Comparison of ENCODE assay signal across 1 cellular context in genomic region chr11:120235024-120235628, GRCh38.
A peak's percentile ranks its signal among the peaks of the same experiment; 100 is the strongest.
TF ChIP-seq lines count a peak whose summit lies in the region.

No MANE protein-coding gene starts in this region.

TF ChIP-seq in HepG2, 621 proteins besides CTCF, POLR2A, EP300 and RAD21 (continued from another document and continues in another):
- TF ChIP-seq, protein P1, sequence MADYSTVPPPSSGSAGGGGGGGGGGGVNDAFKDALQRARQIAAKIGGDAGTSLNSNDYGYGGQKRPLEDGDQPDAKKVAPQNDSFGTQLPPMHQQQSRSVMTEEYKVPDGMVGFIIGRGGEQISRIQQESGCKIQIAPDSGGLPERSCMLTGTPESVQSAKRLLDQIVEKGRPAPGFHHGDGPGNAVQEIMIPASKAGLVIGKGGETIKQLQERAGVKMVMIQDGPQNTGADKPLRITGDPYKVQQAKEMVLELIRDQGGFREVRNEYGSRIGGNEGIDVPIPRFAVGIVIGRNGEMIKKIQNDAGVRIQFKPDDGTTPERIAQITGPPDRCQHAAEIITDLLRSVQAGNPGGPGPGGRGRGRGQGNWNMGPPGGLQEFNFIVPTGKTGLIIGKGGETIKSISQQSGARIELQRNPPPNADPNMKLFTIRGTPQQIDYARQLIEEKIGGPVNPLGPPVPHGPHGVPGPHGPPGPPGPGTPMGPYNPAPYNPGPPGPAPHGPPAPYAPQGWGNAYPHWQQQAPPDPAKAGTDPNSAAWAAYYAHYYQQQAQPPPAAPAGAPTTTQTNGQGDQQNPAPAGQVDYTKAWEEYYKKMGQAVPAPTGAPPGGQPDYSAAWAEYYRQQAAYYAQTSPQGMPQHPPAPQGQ (CRISPR knock-in tag; IDR thresholded peaks at IDR 0.05; ENCODE audit: borderline replicate concordance): no peak
- no peak for TF ChIP-seq MXD4 (CRISPR knock-in tag; IDR thresholded peaks at IDR 0.05)
- no peak for TF ChIP-seq ZNF263 (CRISPR knock-in tag; IDR thresholded peaks at IDR 0.05)
- TF ChIP-seq ZNF441 (CRISPR knock-in tag; IDR thresholded peaks at IDR 0.05; ENCODE audit: borderline replicate concordance): no peak
- TF ChIP-seq YEATS4 (CRISPR knock-in tag; IDR thresholded peaks at IDR 0.05; ENCODE audit: borderline replicate concordance): no peak
- TF ChIP-seq NFIB (CRISPR knock-in tag; IDR thresholded peaks at IDR 0.05; ENCODE audit: borderline replicate concordance): no peak
- no peak for TF ChIP-seq ZNF18 (CRISPR knock-in tag; IDR thresholded peaks at IDR 0.05; ENCODE audit: insufficient replicate concordance)
- TF ChIP-seq NR2F6 (IDR thresholded peaks at IDR 0.05): no peak
- TF ChIP-seq NR2F6 (CRISPR knock-in tag; IDR thresholded peaks at IDR 0.05): 0 out of 2 replicates have a peak, but pooled peaks have one; percentile 18
- no peak for TF ChIP-seq REST (IDR thresholded peaks at IDR 0.05; ENCODE audit: borderline replicate concordance in 1 of 2, low read depth in 1 of 2, low read length in 2 of 2)
- no peak for TF ChIP-seq SALL2 (CRISPR knock-in tag; IDR thresholded peaks at IDR 0.05)
- no peak for TF ChIP-seq ARNTL (CRISPR knock-in tag; IDR thresholded peaks at IDR 0.05)
- TF ChIP-seq, protein P2, sequence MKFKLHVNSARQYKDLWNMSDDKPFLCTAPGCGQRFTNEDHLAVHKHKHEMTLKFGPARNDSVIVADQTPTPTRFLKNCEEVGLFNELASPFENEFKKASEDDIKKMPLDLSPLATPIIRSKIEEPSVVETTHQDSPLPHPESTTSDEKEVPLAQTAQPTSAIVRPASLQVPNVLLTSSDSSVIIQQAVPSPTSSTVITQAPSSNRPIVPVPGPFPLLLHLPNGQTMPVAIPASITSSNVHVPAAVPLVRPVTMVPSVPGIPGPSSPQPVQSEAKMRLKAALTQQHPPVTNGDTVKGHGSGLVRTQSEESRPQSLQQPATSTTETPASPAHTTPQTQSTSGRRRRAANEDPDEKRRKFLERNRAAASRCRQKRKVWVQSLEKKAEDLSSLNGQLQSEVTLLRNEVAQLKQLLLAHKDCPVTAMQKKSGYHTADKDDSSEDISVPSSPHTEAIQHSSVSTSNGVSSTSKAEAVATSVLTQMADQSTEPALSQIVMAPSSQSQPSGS (CRISPR knock-in tag; IDR thresholded peaks at IDR 0.05): 0 out of 2 replicates have a peak, but pooled peaks have one; percentile 16
- peak; percentile 99 for TF ChIP-seq THRA (CRISPR knock-in tag; IDR thresholded peaks at IDR 0.05; ENCODE audit: borderline replicate concordance)
- 0 out of 2 replicates have a peak, but pooled peaks have one; percentile 13 for TF ChIP-seq THAP11 (CRISPR knock-in tag; IDR thresholded peaks at IDR 0.05)
- TF ChIP-seq SYNCRIP (IDR thresholded peaks at IDR 0.05; ENCODE audit: insufficient read depth, low read depth, low read length): no peak
- TF ChIP-seq ZNF337 (CRISPR knock-in tag; IDR thresholded peaks at IDR 0.05; ENCODE audit: borderline replicate concordance, low read depth): no peak
- TF ChIP-seq RBM39 (IDR thresholded peaks at IDR 0.05; ENCODE audit: low read depth, low read length, poor library complexity, severe bottlenecking): no peak
- TF ChIP-seq TBL1XR1 (IDR thresholded peaks at IDR 0.05; ENCODE audit: borderline replicate concordance, low read length, partially characterized antibody): no peak
- no peak for TF ChIP-seq ZNF672 (CRISPR knock-in tag; IDR thresholded peaks at IDR 0.05)
- no peak for TF ChIP-seq ZNF878 (CRISPR knock-in tag; IDR thresholded peaks at IDR 0.05)
- no peak for TF ChIP-seq SIX1 (CRISPR knock-in tag; IDR thresholded peaks at IDR 0.05; ENCODE audit: borderline replicate concordance)
- TF ChIP-seq ZNF782 (CRISPR knock-in tag; IDR thresholded peaks at IDR 0.05; ENCODE audit: borderline replicate concordance): no peak
- 0 out of 2 replicates have a peak, but pooled peaks have one; percentile 32 for TF ChIP-seq TFE3 (CRISPR knock-in tag; IDR thresholded peaks at IDR 0.05)
- TF ChIP-seq, protein P3, sequence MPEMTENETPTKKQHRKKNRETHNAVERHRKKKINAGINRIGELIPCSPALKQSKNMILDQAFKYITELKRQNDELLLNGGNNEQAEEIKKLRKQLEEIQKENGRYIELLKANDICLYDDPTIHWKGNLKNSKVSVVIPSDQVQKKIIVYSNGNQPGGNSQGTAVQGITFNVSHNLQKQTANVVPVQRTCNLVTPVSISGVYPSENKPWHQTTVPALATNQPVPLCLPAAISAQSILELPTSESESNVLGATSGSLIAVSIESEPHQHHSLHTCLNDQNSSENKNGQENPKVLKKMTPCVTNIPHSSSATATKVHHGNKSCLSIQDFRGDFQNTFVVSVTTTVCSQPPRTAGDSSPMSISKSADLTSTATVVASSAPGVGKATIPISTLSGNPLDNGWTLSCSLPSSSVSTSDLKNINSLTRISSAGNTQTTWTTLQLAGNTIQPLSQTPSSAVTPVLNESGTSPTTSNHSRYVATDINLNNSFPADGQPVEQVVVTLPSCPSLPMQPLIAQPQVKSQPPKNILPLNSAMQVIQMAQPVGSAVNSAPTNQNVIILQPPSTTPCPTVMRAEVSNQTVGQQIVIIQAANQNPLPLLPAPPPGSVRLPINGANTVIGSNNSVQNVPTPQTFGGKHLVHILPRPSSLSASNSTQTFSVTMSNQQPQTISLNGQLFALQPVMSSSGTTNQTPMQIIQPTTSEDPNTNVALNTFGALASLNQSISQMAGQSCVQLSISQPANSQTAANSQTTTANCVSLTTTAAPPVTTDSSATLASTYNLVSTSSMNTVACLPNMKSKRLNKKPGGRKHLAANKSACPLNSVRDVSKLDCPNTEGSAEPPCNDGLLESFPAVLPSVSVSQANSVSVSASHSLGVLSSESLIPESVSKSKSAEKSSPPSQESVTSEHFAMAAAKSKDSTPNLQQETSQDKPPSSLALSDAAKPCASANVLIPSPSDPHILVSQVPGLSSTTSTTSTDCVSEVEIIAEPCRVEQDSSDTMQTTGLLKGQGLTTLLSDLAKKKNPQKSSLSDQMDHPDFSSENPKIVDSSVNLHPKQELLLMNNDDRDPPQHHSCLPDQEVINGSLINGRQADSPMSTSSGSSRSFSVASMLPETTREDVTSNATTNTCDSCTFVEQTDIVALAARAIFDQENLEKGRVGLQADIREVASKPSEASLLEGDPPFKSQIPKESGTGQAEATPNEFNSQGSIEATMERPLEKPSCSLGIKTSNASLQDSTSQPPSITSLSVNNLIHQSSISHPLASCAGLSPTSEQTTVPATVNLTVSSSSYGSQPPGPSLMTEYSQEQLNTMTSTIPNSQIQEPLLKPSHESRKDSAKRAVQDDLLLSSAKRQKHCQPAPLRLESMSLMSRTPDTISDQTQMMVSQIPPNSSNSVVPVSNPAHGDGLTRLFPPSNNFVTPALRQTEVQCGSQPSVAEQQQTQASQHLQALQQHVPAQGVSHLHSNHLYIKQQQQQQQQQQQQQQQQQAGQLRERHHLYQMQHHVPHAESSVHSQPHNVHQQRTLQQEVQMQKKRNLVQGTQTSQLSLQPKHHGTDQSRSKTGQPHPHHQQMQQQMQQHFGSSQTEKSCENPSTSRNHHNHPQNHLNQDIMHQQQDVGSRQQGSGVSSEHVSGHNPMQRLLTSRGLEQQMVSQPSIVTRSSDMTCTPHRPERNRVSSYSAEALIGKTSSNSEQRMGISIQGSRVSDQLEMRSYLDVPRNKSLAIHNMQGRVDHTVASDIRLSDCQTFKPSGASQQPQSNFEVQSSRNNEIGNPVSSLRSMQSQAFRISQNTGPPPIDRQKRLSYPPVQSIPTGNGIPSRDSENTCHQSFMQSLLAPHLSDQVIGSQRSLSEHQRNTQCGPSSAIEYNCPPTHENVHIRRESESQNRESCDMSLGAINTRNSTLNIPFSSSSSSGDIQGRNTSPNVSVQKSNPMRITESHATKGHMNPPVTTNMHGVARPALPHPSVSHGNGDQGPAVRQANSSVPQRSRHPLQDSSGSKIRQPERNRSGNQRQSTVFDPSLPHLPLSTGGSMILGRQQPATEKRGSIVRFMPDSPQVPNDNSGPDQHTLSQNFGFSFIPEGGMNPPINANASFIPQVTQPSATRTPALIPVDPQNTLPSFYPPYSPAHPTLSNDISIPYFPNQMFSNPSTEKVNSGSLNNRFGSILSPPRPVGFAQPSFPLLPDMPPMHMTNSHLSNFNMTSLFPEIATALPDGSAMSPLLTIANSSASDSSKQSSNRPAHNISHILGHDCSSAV (CRISPR knock-in tag; IDR thresholded peaks at IDR 0.05; ENCODE audit: borderline replicate concordance): no peak
- no peak for TF ChIP-seq NFKB2 (CRISPR knock-in tag; IDR thresholded peaks at IDR 0.05; ENCODE audit: borderline replicate concordance)
- 0 out of 2 replicates have a peak, but pooled peaks have one; percentile 32 for TF ChIP-seq ELF3 (CRISPR knock-in tag; IDR thresholded peaks at IDR 0.05)
- TF ChIP-seq SP2 (CRISPR knock-in tag; IDR thresholded peaks at IDR 0.05): no peak
- TF ChIP-seq, protein P4, sequence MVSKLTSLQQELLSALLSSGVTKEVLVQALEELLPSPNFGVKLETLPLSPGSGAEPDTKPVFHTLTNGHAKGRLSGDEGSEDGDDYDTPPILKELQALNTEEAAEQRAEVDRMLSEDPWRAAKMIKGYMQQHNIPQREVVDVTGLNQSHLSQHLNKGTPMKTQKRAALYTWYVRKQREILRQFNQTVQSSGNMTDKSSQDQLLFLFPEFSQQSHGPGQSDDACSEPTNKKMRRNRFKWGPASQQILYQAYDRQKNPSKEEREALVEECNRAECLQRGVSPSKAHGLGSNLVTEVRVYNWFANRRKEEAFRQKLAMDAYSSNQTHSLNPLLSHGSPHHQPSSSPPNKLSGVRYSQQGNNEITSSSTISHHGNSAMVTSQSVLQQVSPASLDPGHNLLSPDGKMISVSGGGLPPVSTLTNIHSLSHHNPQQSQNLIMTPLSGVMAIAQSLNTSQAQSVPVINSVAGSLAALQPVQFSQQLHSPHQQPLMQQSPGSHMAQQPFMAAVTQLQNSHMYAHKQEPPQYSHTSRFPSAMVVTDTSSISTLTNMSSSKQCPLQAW (CRISPR knock-in tag; IDR thresholded peaks at IDR 0.05): peak; percentile 44; the same call in 1 of the 2 replicates
- no peak for TF ChIP-seq PLRG1 (conservative IDR thresholded peaks at IDR 0.05)
- TF ChIP-seq NONO (IDR thresholded peaks at IDR 0.05): no peak
- 0 out of 2 replicates have a peak, but pooled peaks have one; percentile 44 for TF ChIP-seq NONO (CRISPR knock-in tag; conservative IDR thresholded peaks at IDR 0.05)
